ENCODE assay signal across 1 cellular context in genomic region chr6:49551126-49551865, GRCh38.
A peak's percentile ranks its signal among the peaks of the same experiment; 100 is the strongest.
TF ChIP-seq lines count a peak whose summit lies in the region.

No MANE protein-coding gene starts in this region.

TF ChIP-seq in HepG2, 621 proteins besides CTCF, POLR2A, EP300 and RAD21 (continued from another document and continues in another):
- TF ChIP-seq, protein P1, sequence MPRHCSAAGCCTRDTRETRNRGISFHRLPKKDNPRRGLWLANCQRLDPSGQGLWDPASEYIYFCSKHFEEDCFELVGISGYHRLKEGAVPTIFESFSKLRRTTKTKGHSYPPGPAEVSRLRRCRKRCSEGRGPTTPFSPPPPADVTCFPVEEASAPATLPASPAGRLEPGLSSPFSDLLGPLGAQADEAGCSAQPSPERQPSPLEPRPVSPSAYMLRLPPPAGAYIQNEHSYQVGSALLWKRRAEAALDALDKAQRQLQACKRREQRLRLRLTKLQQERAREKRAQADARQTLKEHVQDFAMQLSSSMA (CRISPR knock-in tag; IDR thresholded peaks at IDR 0.05): no peak
- TF ChIP-seq ZUFSP (CRISPR knock-in tag; IDR thresholded peaks at IDR 0.05; ENCODE audit: borderline replicate concordance) (no peak), ZNF772 (CRISPR knock-in tag; IDR thresholded peaks at IDR 0.05) (0 out of 2 replicates have a peak, but pooled peaks have one; percentile 16), ATF1 (CRISPR knock-in tag; IDR thresholded peaks at IDR 0.05) (no peak), AHR (CRISPR knock-in tag; IDR thresholded peaks at IDR 0.05) (no peak), SP5 (CRISPR knock-in tag; IDR thresholded peaks at IDR 0.05; ENCODE audit: borderline replicate concordance, low read depth) (no peak), SAFB2 (CRISPR knock-in tag; IDR thresholded peaks at IDR 0.05; ENCODE audit: borderline replicate concordance, low read depth) (no peak), ZNF441 (CRISPR knock-in tag; IDR thresholded peaks at IDR 0.05; ENCODE audit: borderline replicate concordance) (no peak), ZNF562 (CRISPR knock-in tag; IDR thresholded peaks at IDR 0.05; ENCODE audit: borderline replicate concordance) (no peak), KDM2A (CRISPR knock-in tag; IDR thresholded peaks at IDR 0.05; ENCODE audit: borderline replicate concordance, low read depth) (no peak), SSRP1 (CRISPR knock-in tag; IDR thresholded peaks at IDR 0.05) (no peak), NFIC (IDR thresholded peaks at IDR 0.05; ENCODE audit: low read length) (no peak), ZNF451 (CRISPR knock-in tag; IDR thresholded peaks at IDR 0.05) (0 out of 2 replicates have a peak, but pooled peaks have one; percentile 30), ARID2 (CRISPR knock-in tag; IDR thresholded peaks at IDR 0.05; ENCODE audit: borderline replicate concordance) (peak; percentile 50; the same call in 1 of the 2 replicates), ZNF567 (CRISPR knock-in tag; IDR thresholded peaks at IDR 0.05; ENCODE audit: borderline replicate concordance) (no peak), KDM5B (CRISPR knock-in tag; IDR thresholded peaks at IDR 0.05; ENCODE audit: borderline replicate concordance) (peak; percentile 9; the same call in 1 of the 2 replicates), ZNF530 (CRISPR knock-in tag; IDR thresholded peaks at IDR 0.05; ENCODE audit: low read depth) (no peak), ZNF543 (CRISPR knock-in tag; IDR thresholded peaks at IDR 0.05) (no peak), ZNF660 (CRISPR knock-in tag; IDR thresholded peaks at IDR 0.05; ENCODE audit: borderline replicate concordance, low read depth) (no peak), AGO2 (optimal IDR thresholded peaks at IDR 0.05; ENCODE audit: low read depth, low read length) (no peak), LBX2 (CRISPR knock-in tag; IDR thresholded peaks at IDR 0.05; ENCODE audit: borderline replicate concordance) (no peak), ZNF263 (CRISPR knock-in tag; IDR thresholded peaks at IDR 0.05) (peak; percentile 81), EEA1 (CRISPR knock-in tag; IDR thresholded peaks at IDR 0.05; ENCODE audit: borderline replicate concordance) (no peak), LCORL (IDR thresholded peaks at IDR 0.05) (no peak), LCORL (CRISPR knock-in tag; IDR thresholded peaks at IDR 0.05) (no peak), THAP11 (CRISPR knock-in tag; IDR thresholded peaks at IDR 0.05) (no peak), ZBTB3 (CRISPR knock-in tag; IDR thresholded peaks at IDR 0.05; ENCODE audit: borderline replicate concordance, low read depth) (no peak), ZNF280D (CRISPR knock-in tag; IDR thresholded peaks at IDR 0.05) (no peak), HOXA5 (CRISPR knock-in tag; IDR thresholded peaks at IDR 0.05) (no peak), KLF16 (CRISPR knock-in tag; IDR thresholded peaks at IDR 0.05) (no peak), ZSCAN25 (CRISPR knock-in tag; IDR thresholded peaks at IDR 0.05) (no peak), MTA1 (CRISPR knock-in tag; IDR thresholded peaks at IDR 0.05; ENCODE audit: borderline replicate concordance) (peak; percentile 56; the same call in 1 of the 2 replicates), CBX2 (IDR thresholded peaks at IDR 0.05; ENCODE audit: low read depth, low read length) (no peak), CBX2 (CRISPR knock-in tag; IDR thresholded peaks at IDR 0.05; ENCODE audit: low read depth) (no peak), TP53 (CRISPR knock-in tag; conservative IDR thresholded peaks at IDR 0.05) (no peak), BHLHE40 (IDR thresholded peaks at IDR 0.05; ENCODE audit: low read length) (no peak)
- TF ChIP-seq, protein P2, sequence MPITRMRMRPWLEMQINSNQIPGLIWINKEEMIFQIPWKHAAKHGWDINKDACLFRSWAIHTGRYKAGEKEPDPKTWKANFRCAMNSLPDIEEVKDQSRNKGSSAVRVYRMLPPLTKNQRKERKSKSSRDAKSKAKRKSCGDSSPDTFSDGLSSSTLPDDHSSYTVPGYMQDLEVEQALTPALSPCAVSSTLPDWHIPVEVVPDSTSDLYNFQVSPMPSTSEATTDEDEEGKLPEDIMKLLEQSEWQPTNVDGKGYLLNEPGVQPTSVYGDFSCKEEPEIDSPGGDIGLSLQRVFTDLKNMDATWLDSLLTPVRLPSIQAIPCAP (CRISPR knock-in tag; IDR thresholded peaks at IDR 0.05; ENCODE audit: low read depth): no peak
- TF ChIP-seq, protein P3, sequence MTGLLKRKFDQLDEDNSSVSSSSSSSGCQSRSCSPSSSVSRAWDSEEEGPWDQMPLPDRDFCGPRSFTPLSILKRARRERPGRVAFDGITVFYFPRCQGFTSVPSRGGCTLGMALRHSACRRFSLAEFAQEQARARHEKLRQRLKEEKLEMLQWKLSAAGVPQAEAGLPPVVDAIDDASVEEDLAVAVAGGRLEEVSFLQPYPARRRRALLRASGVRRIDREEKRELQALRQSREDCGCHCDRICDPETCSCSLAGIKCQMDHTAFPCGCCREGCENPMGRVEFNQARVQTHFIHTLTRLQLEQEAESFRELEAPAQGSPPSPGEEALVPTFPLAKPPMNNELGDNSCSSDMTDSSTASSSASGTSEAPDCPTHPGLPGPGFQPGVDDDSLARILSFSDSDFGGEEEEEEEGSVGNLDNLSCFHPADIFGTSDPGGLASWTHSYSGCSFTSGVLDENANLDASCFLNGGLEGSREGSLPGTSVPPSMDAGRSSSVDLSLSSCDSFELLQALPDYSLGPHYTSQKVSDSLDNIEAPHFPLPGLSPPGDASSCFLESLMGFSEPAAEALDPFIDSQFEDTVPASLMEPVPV (CRISPR knock-in tag; IDR thresholded peaks at IDR 0.05): 0 out of 2 replicates have a peak, but pooled peaks have one; percentile 28
- TF ChIP-seq, protein P4, sequence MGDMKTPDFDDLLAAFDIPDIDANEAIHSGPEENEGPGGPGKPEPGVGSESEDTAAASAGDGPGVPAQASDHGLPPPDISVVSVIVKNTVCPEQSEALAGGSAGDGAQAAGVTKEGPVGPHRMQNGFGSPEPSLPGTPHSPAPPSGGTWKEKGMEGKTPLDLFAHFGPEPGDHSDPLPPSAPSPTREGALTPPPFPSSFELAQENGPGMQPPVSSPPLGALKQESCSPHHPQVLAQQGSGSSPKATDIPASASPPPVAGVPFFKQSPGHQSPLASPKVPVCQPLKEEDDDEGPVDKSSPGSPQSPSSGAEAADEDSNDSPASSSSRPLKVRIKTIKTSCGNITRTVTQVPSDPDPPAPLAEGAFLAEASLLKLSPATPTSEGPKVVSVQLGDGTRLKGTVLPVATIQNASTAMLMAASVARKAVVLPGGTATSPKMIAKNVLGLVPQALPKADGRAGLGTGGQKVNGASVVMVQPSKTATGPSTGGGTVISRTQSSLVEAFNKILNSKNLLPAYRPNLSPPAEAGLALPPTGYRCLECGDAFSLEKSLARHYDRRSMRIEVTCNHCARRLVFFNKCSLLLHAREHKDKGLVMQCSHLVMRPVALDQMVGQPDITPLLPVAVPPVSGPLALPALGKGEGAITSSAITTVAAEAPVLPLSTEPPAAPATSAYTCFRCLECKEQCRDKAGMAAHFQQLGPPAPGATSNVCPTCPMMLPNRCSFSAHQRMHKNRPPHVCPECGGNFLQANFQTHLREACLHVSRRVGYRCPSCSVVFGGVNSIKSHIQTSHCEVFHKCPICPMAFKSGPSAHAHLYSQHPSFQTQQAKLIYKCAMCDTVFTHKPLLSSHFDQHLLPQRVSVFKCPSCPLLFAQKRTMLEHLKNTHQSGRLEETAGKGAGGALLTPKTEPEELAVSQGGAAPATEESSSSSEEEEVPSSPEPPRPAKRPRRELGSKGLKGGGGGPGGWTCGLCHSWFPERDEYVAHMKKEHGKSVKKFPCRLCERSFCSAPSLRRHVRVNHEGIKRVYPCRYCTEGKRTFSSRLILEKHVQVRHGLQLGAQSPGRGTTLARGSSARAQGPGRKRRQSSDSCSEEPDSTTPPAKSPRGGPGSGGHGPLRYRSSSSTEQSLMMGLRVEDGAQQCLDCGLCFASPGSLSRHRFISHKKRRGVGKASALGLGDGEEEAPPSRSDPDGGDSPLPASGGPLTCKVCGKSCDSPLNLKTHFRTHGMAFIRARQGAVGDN (CRISPR knock-in tag; IDR thresholded peaks at IDR 0.05): peak; percentile 52
- TF ChIP-seq, protein P5, sequence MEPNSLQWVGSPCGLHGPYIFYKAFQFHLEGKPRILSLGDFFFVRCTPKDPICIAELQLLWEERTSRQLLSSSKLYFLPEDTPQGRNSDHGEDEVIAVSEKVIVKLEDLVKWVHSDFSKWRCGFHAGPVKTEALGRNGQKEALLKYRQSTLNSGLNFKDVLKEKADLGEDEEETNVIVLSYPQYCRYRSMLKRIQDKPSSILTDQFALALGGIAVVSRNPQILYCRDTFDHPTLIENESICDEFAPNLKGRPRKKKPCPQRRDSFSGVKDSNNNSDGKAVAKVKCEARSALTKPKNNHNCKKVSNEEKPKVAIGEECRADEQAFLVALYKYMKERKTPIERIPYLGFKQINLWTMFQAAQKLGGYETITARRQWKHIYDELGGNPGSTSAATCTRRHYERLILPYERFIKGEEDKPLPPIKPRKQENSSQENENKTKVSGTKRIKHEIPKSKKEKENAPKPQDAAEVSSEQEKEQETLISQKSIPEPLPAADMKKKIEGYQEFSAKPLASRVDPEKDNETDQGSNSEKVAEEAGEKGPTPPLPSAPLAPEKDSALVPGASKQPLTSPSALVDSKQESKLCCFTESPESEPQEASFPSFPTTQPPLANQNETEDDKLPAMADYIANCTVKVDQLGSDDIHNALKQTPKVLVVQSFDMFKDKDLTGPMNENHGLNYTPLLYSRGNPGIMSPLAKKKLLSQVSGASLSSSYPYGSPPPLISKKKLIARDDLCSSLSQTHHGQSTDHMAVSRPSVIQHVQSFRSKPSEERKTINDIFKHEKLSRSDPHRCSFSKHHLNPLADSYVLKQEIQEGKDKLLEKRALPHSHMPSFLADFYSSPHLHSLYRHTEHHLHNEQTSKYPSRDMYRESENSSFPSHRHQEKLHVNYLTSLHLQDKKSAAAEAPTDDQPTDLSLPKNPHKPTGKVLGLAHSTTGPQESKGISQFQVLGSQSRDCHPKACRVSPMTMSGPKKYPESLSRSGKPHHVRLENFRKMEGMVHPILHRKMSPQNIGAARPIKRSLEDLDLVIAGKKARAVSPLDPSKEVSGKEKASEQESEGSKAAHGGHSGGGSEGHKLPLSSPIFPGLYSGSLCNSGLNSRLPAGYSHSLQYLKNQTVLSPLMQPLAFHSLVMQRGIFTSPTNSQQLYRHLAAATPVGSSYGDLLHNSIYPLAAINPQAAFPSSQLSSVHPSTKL (CRISPR knock-in tag; IDR thresholded peaks at IDR 0.05): no peak
- TF ChIP-seq, protein P6, sequence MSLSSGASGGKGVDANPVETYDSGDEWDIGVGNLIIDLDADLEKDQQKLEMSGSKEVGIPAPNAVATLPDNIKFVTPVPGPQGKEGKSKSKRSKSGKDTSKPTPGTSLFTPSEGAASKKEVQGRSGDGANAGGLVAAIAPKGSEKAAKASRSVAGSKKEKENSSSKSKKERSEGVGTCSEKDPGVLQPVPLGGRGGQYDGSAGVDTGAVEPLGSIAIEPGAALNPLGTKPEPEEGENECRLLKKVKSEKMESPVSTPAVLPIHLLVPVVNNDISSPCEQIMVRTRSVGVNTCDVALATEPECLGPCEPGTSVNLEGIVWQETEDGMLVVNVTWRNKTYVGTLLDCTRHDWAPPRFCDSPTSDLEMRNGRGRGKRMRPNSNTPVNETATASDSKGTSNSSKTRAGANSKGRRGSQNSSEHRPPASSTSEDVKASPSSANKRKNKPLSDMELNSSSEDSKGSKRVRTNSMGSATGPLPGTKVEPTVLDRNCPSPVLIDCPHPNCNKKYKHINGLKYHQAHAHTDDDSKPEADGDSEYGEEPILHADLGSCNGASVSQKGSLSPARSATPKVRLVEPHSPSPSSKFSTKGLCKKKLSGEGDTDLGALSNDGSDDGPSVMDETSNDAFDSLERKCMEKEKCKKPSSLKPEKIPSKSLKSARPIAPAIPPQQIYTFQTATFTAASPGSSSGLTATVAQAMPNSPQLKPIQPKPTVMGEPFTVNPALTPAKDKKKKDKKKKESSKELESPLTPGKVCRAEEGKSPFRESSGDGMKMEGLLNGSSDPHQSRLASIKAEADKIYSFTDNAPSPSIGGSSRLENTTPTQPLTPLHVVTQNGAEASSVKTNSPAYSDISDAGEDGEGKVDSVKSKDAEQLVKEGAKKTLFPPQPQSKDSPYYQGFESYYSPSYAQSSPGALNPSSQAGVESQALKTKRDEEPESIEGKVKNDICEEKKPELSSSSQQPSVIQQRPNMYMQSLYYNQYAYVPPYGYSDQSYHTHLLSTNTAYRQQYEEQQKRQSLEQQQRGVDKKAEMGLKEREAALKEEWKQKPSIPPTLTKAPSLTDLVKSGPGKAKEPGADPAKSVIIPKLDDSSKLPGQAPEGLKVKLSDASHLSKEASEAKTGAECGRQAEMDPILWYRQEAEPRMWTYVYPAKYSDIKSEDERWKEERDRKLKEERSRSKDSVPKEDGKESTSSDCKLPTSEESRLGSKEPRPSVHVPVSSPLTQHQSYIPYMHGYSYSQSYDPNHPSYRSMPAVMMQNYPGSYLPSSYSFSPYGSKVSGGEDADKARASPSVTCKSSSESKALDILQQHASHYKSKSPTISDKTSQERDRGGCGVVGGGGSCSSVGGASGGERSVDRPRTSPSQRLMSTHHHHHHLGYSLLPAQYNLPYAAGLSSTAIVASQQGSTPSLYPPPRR (CRISPR knock-in tag; IDR thresholded peaks at IDR 0.05; ENCODE audit: borderline replicate concordance): 0 out of 2 replicates have a peak, but pooled peaks have one; percentile 28
